In genomic region chr13:36914648-36915047, GRCh38 we compare ENCODE assay signal across 1 cellular context.
TF ChIP-seq lines count a peak whose summit lies in the region.

No MANE protein-coding gene starts in this region.

TF ChIP-seq in GM23338, 12 proteins besides CTCF, POLR2A, EP300 and RAD21 (continued from another document):
- TF ChIP-seq REST (IDR thresholded peaks at IDR 0.05; ENCODE audit: unreplicated experiment), result no peak
- no peak for TF ChIP-seq ZNF114 (CRISPR knock-in tag; IDR thresholded peaks at IDR 0.05)
TF ChIP-seq in GM23338: peak in this region for 0.
